8 cellular contexts compared by ENCODE assay signal in genomic region chr1:193408782-193409293, GRCh38.
DNase-seq lines count a peak whose midpoint lies in the region; TF ChIP-seq lines count a peak whose summit lies in the region.

No MANE protein-coding gene starts in this region.

- H3K4me1 ChIP-seq in OCI-LY1 (ENCODE audit: insufficient read depth, low read length, severe bottlenecking), result peaks cover 10% of the 10 kb centered on the region
- H3K4me1 ChIP-seq in fibroblast of lung (ENCODE audit: control insufficient read depth, extremely low read depth, insufficient read depth, low read length), result no peaks in the 10 kb centered on the region
- no peaks in the 10 kb centered on the region for H3K4me1 ChIP-seq in neural progenitor cell

- no peaks in the 10 kb centered on the region for H3K9me2 ChIP-seq in OCI-LY1 (ENCODE audit: low read depth, low read length)

- no peaks in the 10 kb centered on the region for H3F3A ChIP-seq in OCI-LY1 (ENCODE audit: insufficient read depth, low read length)
- no peaks in the 10 kb centered on the region for H3F3A ChIP-seq in neural progenitor cell (ENCODE audit: low read depth)

- H3K9me3 Mint-ChIP-seq in neural progenitor cell, result no peaks in the 10 kb centered on the region
- H3K9me3 Mint-ChIP-seq in activated T-helper 2 cell treated with anti-CD3 and anti-CD28 coated beads, Interferon-gamma antibody, Interleukin-2, Interleukin-4, amounts not matched to agents 10 μg/mL and 5 μg/mL and 100 μg/mL, durations not matched to agents 14 hours and 24 hours and 36 hours, result peaks cover 12% of the 10 kb centered on the region

- TF ChIP-seq CTCF in AG10803 (conservative IDR thresholded peaks at IDR 0.05; ENCODE audit: low read length) (peak; percentile 5; the same call in 1 of the 2 replicates), OCI-LY1 (IDR thresholded peaks at IDR 0.05; ENCODE audit: low read length) (no peak), fibroblast of lung (conservative IDR thresholded peaks at IDR 0.05 in 1 of 2, IDR thresholded peaks at IDR 0.05 in 1 of 2; ENCODE audit: low read depth in 1 of 2, low read length in 2 of 2) (peak in 1 of 2 donors; percentile 10), neural progenitor cell (IDR thresholded peaks at IDR 0.05) (no peak)

- no peaks in the 10 kb centered on the region for H3K36me3 Mint-ChIP-seq in neural progenitor cell
- peaks cover 19% of the 10 kb centered on the region for H3K36me3 Mint-ChIP-seq in activated T-helper 2 cell treated with anti-CD3 and anti-CD28 coated beads, Interferon-gamma antibody, Interleukin-2, Interleukin-4, amounts not matched to agents 10 μg/mL and 5 μg/mL and 100 μg/mL, durations not matched to agents 14 hours and 24 hours and 36 hours (ENCODE audit: low read depth)

- intact Hi-C loops in activated T-helper 2 cell treated with anti-CD3 and anti-CD28 coated beads, Interferon-gamma antibody, Interleukin-2, Interleukin-4, amounts not matched to agents 10 μg/mL and 5 μg/mL and 100 μg/mL, durations not matched to agents 14 hours and 24 hours and 36 hours (cut with micrococcal nuclease), result loop anchor here (2.0 kb wide), 1 partner anchor 226 kb away; no protein-coding TSS in a partner anchor

- DNase-seq in AG10803 (ENCODE audit: low read depth) (peak; percentile 71), fibroblast of lung (ENCODE audit: low read depth in 2 of 2) (peak; percentile 54 to 95), neural progenitor cell (ENCODE audit: low spot score) (peak; percentile 13), NCI-H2227 treated with DMSO at 0.1 percent for 48 hours (lab: John Stamatoyannopoulos, UW) (no peak), HuH-7 (ENCODE audit: low spot score) (no peak), H7 (no peak)
- DNase-seq in activated T-helper 2 cell treated with anti-CD3 and anti-CD28 coated beads, Interferon-gamma antibody, Interleukin-2, Interleukin-4, amounts not matched to agents 10 μg/mL and 5 μg/mL and 100 μg/mL, durations not matched to agents 14 hours and 24 hours and 36 hours (ENCODE audit: low spot score), result no peak

- H4K20me1 ChIP-seq in OCI-LY1 (ENCODE audit: insufficient read depth, low read length) (no peaks in the 10 kb centered on the region), fibroblast of lung (ENCODE audit: control insufficient read depth, extremely low read depth, insufficient read depth, low read length) (no peaks in the 10 kb centered on the region), neural progenitor cell (ENCODE audit: low read depth) (no peaks in the 10 kb centered on the region)

- H3K4me1 Mint-ChIP-seq in neural progenitor cell, result peaks cover 12% of the 10 kb centered on the region
- H3K4me1 Mint-ChIP-seq in activated T-helper 2 cell treated with anti-CD3 and anti-CD28 coated beads, Interferon-gamma antibody, Interleukin-2, Interleukin-4, amounts not matched to agents 10 μg/mL and 5 μg/mL and 100 μg/mL, durations not matched to agents 14 hours and 24 hours and 36 hours (ENCODE audit: low read depth), result peaks cover 36% of the 10 kb centered on the region

- peak overlapping the region; percentile 36; the same call in 1 of the 2 replicates for H3K4me2 ChIP-seq in OCI-LY1 (ENCODE audit: low read length)
- peak overlapping the region; percentile 26 for H3K4me2 ChIP-seq in fibroblast of lung (ENCODE audit: extremely low read depth, insufficient read depth, low read length)
- no peak overlapping the region for H3K4me2 ChIP-seq in neural progenitor cell

- H3K9me3 ChIP-seq in OCI-LY1 (ENCODE audit: low read length), result no peaks in the 10 kb centered on the region
- H3K9me3 ChIP-seq in fibroblast of lung (ENCODE audit: control insufficient read depth, insufficient read depth, low read depth, low read length), result no peaks in the 10 kb centered on the region
- H3K9me3 ChIP-seq in neural progenitor cell (ENCODE audit: low read depth), result no peaks in the 10 kb centered on the region

- H3K9ac ChIP-seq in OCI-LY1 (ENCODE audit: low read length) (no peak overlapping the region), fibroblast of lung (ENCODE audit: insufficient read depth, low read length) (no peak overlapping the region), neural progenitor cell (no peak overlapping the region)

- H3K4me3 ChIP-seq in AG10803 (ENCODE audit: low read length) (no peak overlapping the region), OCI-LY1 (ENCODE audit: low read depth, low read length, poor library complexity, severe bottlenecking) (no peak overlapping the region), fibroblast of lung (replicated peaks in 1 of 4; ENCODE audit: control extremely low read depth in 1 of 4, insufficient read depth in 1 of 4, low read depth in 3 of 4, low read length in 4 of 4) (peak overlapping the region in 2 of 4 experiments; percentile 14 to 18), neural progenitor cell (no peak overlapping the region), H7 (ENCODE audit: insufficient read depth, low read depth, low read length) (no peak overlapping the region)

- no peaks in the 10 kb centered on the region for H3K36me3 ChIP-seq in OCI-LY1 (ENCODE audit: insufficient read depth, low read length)
- no peaks in the 10 kb centered on the region for H3K36me3 ChIP-seq in fibroblast of lung (ENCODE audit: control insufficient read depth, insufficient read depth, low read length)
- H3K36me3 ChIP-seq in neural progenitor cell, result no peaks in the 10 kb centered on the region
- no peaks in the 10 kb centered on the region for H3K36me3 ChIP-seq in H7 (replicated peaks; ENCODE audit: control insufficient read depth, insufficient read depth, low read length)

- H2AFZ ChIP-seq in OCI-LY1 (ENCODE audit: low read length) (no peak overlapping the region), fibroblast of lung (ENCODE audit: low read length) (peak overlapping the region; percentile 36), neural progenitor cell (replicated peaks) (no peak overlapping the region)

- no peak overlapping the region for H3K27ac Mint-ChIP-seq in neural progenitor cell
- no peak overlapping the region for H3K27ac Mint-ChIP-seq in activated T-helper 2 cell treated with anti-CD3 and anti-CD28 coated beads, Interferon-gamma antibody, Interleukin-2, Interleukin-4, amounts not matched to agents 10 μg/mL and 5 μg/mL and 100 μg/mL, durations not matched to agents 14 hours and 24 hours and 36 hours

- H3K27ac ChIP-seq in OCI-LY1 (ENCODE audit: low read depth, low read length, poor library complexity, severe bottlenecking) (no peak overlapping the region), fibroblast of lung (ENCODE audit: insufficient read depth, low read length) (no peak overlapping the region), neural progenitor cell (no peak overlapping the region)

- no peaks in the 10 kb centered on the region for H3K27me3 Mint-ChIP-seq in neural progenitor cell (ENCODE audit: insufficient read depth, low read depth)
- no peaks in the 10 kb centered on the region for H3K27me3 Mint-ChIP-seq in activated T-helper 2 cell treated with anti-CD3 and anti-CD28 coated beads, Interferon-gamma antibody, Interleukin-2, Interleukin-4, amounts not matched to agents 10 μg/mL and 5 μg/mL and 100 μg/mL, durations not matched to agents 14 hours and 24 hours and 36 hours (ENCODE audit: low read depth)

- no peaks in the 10 kb centered on the region for H3K79me2 ChIP-seq in OCI-LY1 (ENCODE audit: insufficient read depth, low read length)
- H3K79me2 ChIP-seq in fibroblast of lung (ENCODE audit: control insufficient read depth, insufficient read depth, low read length), result no peaks in the 10 kb centered on the region
- H3K79me2 ChIP-seq in neural progenitor cell (ENCODE audit: low read depth), result no peaks in the 10 kb centered on the region

- no peak overlapping the region for H3K4me3 Mint-ChIP-seq in neural progenitor cell
- H3K4me3 Mint-ChIP-seq in activated T-helper 2 cell treated with anti-CD3 and anti-CD28 coated beads, Interferon-gamma antibody, Interleukin-2, Interleukin-4, amounts not matched to agents 10 μg/mL and 5 μg/mL and 100 μg/mL, durations not matched to agents 14 hours and 24 hours and 36 hours (ENCODE audit: low read depth), result no peak overlapping the region

- H3K27me3 ChIP-seq in OCI-LY1 (ENCODE audit: insufficient read depth, low read length) (no peaks in the 10 kb centered on the region), fibroblast of lung (ENCODE audit: control insufficient read depth, insufficient read depth, low read length) (no peaks in the 10 kb centered on the region), neural progenitor cell (no peaks in the 10 kb centered on the region), H7 (ENCODE audit: control insufficient read depth, insufficient read depth, low read length) (no peaks in the 10 kb centered on the region)

Comparison
In these comparisons a context has a peak if more than half of its experiments do, and no peak if none do; other contexts are left out.
1. DNase-seq: peak in AG10803 (single experiment), fibroblast of lung (2 of 2) and neural progenitor cell (single experiment); none in NCI-H2227 treated with DMSO at 0.1 percent for 48 hours (single experiment), HuH-7 (single experiment), activated T-helper 2 cell treated with anti-CD3 and anti-CD28 coated beads, Interferon-gamma antibody, Interleukin-2, Interleukin-4, amounts not matched to agents 10 μg/mL and 5 μg/mL and 100 μg/mL, durations not matched to agents 14 hours and 24 hours and 36 hours (single experiment) and H7 (single experiment).